ENCODE assay signal across 1 cellular context in the genomic region with DNA sequence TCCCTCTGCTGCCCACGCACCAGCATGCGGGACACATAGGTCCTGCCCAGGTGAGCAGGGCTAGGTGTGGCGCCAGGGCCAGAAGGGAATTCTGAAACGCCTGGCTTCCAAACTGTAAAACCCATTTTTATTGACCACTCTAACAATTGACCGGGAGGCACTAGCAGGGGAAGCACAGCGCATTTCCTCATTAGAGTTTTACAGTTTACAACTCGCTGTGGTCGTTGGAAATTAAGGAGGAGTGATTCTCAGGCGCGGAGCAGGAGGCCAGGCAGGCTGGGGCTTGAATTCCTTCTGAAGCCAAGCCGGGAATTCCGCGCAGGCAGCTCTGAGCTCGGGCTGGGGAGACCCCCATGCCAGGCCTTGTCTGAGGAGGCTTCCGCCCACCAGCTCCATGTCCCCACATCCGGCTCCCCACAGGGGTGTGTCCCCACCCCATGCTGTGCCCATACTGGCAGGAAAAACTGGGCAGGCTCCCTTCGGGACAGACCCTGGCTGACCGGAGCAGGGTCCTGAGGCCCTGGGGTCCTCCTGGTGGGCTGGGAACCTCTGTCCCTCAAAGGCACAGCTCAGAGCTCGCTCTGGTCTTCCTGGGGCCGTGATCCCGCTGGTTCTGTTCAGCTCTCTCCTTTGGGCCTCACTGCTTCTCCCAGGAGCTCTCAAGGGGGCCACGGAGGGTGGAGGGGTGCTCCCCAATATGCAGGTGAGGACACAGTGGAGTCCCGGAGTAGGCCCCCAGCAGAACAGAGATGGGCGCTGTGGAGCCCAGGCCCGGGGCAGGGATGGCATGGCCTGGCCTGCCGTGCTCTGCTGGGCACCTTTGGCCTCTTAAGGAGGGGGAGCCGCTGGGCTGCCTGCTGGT.
TF ChIP-seq lines count a peak whose summit lies in the region.

No MANE protein-coding gene starts in this region.

TF ChIP-seq in GM23338, 12 proteins besides CTCF, POLR2A, EP300 and RAD21 (continued from another document):
- TF ChIP-seq, protein P1, sequence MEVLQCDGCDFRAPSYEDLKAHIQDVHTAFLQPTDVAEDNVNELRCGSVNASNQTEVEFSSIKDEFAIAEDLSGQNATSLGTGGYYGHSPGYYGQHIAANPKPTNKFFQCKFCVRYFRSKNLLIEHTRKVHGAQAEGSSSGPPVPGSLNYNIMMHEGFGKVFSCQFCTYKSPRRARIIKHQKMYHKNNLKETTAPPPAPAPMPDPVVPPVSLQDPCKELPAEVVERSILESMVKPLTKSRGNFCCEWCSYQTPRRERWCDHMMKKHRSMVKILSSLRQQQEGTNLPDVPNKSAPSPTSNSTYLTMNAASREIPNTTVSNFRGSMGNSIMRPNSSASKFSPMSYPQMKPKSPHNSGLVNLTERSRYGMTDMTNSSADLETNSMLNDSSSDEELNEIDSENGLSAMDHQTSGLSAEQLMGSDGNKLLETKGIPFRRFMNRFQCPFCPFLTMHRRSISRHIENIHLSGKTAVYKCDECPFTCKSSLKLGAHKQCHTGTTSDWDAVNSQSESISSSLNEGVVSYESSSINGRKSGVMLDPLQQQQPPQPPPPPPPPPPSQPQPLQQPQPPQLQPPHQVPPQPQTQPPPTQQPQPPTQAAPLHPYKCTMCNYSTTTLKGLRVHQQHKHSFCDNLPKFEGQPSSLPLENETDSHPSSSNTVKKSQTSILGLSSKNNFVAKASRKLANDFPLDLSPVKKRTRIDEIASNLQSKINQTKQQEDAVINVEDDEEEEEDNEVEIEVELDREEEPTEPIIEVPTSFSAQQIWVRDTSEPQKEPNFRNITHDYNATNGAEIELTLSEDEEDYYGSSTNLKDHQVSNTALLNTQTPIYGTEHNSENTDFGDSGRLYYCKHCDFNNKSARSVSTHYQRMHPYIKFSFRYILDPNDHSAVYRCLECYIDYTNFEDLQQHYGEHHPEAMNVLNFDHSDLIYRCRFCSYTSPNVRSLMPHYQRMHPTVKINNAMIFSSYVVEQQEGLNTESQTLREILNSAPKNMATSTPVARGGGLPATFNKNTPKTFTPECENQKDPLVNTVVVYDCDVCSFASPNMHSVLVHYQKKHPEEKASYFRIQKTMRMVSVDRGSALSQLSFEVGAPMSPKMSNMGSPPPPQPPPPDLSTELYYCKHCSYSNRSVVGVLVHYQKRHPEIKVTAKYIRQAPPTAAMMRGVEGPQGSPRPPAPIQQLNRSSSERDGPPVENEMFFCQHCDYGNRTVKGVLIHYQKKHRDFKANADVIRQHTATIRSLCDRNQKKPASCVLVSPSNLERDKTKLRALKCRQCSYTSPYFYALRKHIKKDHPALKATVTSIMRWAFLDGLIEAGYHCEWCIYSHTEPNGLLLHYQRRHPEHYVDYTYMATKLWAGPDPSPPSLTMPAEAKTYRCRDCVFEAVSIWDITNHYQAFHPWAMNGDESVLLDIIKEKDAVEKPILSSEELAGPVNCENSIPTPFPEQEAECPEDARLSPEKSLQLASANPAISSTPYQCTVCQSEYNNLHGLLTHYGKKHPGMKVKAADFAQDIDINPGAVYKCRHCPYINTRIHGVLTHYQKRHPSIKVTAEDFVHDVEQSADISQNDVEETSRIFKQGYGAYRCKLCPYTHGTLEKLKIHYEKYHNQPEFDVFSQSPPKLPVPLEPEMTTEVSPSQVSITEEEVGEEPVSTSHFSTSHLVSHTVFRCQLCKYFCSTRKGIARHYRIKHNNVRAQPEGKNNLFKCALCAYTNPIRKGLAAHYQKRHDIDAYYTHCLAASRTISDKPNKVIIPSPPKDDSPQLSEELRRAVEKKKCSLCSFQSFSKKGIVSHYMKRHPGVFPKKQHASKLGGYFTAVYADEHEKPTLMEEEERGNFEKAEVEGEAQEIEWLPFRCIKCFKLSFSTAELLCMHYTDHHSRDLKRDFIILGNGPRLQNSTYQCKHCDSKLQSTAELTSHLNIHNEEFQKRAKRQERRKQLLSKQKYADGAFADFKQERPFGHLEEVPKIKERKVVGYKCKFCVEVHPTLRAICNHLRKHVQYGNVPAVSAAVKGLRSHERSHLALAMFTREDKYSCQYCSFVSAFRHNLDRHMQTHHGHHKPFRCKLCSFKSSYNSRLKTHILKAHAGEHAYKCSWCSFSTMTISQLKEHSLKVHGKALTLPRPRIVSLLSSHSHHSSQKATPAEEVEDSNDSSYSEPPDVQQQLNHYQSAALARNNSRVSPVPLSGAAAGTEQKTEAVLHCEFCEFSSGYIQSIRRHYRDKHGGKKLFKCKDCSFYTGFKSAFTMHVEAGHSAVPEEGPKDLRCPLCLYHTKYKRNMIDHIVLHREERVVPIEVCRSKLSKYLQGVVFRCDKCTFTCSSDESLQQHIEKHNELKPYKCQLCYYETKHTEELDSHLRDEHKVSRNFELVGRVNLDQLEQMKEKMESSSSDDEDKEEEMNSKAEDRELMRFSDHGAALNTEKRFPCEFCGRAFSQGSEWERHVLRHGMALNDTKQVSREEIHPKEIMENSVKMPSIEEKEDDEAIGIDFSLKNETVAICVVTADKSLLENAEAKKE (CRISPR knock-in tag; IDR thresholded peaks at IDR 0.05), result no peak
- no peak for TF ChIP-seq EZH2phosphoT487 (IDR thresholded peaks at IDR 0.05; ENCODE audit: unreplicated experiment)
- no peak for TF ChIP-seq JUNB (IDR thresholded peaks at IDR 0.05; ENCODE audit: unreplicated experiment)
- no peak for TF ChIP-seq NANOG (IDR thresholded peaks at IDR 0.05; ENCODE audit: borderline replicate concordance)
- no peak for TF ChIP-seq EZH2 (IDR thresholded peaks at IDR 0.05; ENCODE audit: low read depth, unreplicated experiment)
- TF ChIP-seq ZNF114 (CRISPR knock-in tag; IDR thresholded peaks at IDR 0.05), result no peak
- TF ChIP-seq, protein P2, sequence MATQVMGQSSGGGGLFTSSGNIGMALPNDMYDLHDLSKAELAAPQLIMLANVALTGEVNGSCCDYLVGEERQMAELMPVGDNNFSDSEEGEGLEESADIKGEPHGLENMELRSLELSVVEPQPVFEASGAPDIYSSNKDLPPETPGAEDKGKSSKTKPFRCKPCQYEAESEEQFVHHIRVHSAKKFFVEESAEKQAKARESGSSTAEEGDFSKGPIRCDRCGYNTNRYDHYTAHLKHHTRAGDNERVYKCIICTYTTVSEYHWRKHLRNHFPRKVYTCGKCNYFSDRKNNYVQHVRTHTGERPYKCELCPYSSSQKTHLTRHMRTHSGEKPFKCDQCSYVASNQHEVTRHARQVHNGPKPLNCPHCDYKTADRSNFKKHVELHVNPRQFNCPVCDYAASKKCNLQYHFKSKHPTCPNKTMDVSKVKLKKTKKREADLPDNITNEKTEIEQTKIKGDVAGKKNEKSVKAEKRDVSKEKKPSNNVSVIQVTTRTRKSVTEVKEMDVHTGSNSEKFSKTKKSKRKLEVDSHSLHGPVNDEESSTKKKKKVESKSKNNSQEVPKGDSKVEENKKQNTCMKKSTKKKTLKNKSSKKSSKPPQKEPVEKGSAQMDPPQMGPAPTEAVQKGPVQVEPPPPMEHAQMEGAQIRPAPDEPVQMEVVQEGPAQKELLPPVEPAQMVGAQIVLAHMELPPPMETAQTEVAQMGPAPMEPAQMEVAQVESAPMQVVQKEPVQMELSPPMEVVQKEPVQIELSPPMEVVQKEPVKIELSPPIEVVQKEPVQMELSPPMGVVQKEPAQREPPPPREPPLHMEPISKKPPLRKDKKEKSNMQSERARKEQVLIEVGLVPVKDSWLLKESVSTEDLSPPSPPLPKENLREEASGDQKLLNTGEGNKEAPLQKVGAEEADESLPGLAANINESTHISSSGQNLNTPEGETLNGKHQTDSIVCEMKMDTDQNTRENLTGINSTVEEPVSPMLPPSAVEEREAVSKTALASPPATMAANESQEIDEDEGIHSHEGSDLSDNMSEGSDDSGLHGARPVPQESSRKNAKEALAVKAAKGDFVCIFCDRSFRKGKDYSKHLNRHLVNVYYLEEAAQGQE (IDR thresholded peaks at IDR 0.05; ENCODE audit: unreplicated experiment), result no peak
- TF ChIP-seq, protein P3, sequence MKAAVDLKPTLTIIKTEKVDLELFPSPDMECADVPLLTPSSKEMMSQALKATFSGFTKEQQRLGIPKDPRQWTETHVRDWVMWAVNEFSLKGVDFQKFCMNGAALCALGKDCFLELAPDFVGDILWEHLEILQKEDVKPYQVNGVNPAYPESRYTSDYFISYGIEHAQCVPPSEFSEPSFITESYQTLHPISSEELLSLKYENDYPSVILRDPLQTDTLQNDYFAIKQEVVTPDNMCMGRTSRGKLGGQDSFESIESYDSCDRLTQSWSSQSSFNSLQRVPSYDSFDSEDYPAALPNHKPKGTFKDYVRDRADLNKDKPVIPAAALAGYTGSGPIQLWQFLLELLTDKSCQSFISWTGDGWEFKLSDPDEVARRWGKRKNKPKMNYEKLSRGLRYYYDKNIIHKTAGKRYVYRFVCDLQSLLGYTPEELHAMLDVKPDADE (IDR thresholded peaks at IDR 0.05), result no peak
- no peak for TF ChIP-seq STAT1 (IDR thresholded peaks at IDR 0.05; ENCODE audit: unreplicated experiment)
- no peak for TF ChIP-seq ZNF331 (CRISPR knock-in tag; IDR thresholded peaks at IDR 0.05; ENCODE audit: low read depth)
